In the genomic region with DNA sequence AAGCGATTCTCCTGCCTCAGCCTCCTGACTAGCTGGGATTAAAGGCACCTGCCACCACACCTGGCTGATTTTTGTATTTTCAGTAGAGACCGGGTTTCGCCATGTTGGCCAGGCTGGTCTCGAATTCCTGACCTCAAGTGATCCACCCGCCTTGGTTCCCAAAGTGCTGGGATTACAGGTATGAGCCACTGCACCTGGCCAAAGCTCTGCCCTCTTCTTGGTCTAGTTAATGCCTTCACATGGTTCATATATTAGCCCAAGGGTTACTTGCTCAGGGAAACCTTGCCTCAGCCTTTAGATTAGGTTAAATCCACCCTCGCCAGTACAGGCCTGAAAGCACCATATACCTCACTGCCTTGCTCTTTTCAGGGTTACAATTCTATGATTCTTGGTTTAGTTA, we compare ENCODE assay signal across 26 cellular contexts. TPM values are rescaled to one million over a fixed set of nuclear protein-coding genes. Genes with fewer than 3 reads are reported as not detected.
"Had no signal": no experiment of that assay in that cellular context is flagged by ENCODE, and none has a peak within 500 bp of the region (broad histone marks: within the 10 kb centered on the region; RNA-seq: fewer than 3 reads in every experiment).

No MANE protein-coding gene starts in this region.

- H3K4me3 Mint-ChIP-seq: activated naive CD8-positive, alpha-beta T cell treated with anti-CD3 and anti-CD28 coated beads, Interleukin-2, amount 10 ng/mL, durations not matched to agents 7 days and 5 days had no signal

- H3K27me3 Mint-ChIP-seq: activated naive CD8-positive, alpha-beta T cell treated with anti-CD3 and anti-CD28 coated beads, Interleukin-2, amount 10 ng/mL, durations not matched to agents 7 days and 5 days had no signal

- DNase-seq: activated CD4-positive, alpha-beta T cell treated with anti-CD3 and anti-CD28 coated beads for 48 hours; activated CD4-positive, alpha-beta T cell treated with anti-CD3 and anti-CD28 coated beads, Interleukin-2, amount 50 U/mL, for 4 hours; activated CD8-positive, alpha-beta memory T cell treated with anti-CD3 and anti-CD28 coated beads, Interleukin-2, amount 50 U/mL, for 4 hours; activated gamma-delta T cell treated with Interleukin-2 at 50 U/mL for 16 hours; activated naive CD8-positive, alpha-beta T cell treated with anti-CD3 and anti-CD28 coated beads, Interleukin-2, amount 10 ng/mL, durations not matched to agents 7 days and 5 days; activated T-cell treated with anti-CD3 and anti-CD28 coated beads, Interleukin-2, amount 50 U/mL, for 1 hour; adrenal gland; anterior cingulate cortex; central memory CD4-positive, alpha-beta T cell; Karpas-422; MM.1S; NCI-H1105; NCI-H1436; NCI-H1694 treated with DMSO at 0.1 percent for 48 hours; NCI-H2029 treated with DMSO at 0.1 percent for 48 hours; NCI-H345; NCI-H510A; NCI-H526 treated with DMSO at 0.1 percent for 48 hours; NCI-H82; Peyer's patch; Right ventricle myocardium superior; SJCRH30; SK-N-SH had no signal

- H3K9me3 Mint-ChIP-seq: activated T-helper 2 cell treated with anti-CD3 and anti-CD28 coated beads, Interferon-gamma antibody, Interleukin-2, Interleukin-4, amounts not matched to agents 10 μg/mL and 5 μg/mL and 100 μg/mL, durations not matched to agents 14 hours and 24 hours and 36 hours had no signal

- H3K27ac Mint-ChIP-seq: activated T-helper 2 cell treated with anti-CD3 and anti-CD28 coated beads, Interferon-gamma antibody, Interleukin-2, Interleukin-4, amounts not matched to agents 10 μg/mL and 5 μg/mL and 100 μg/mL, durations not matched to agents 14 hours and 24 hours and 36 hours had no signal

- ATAC-seq: activated CD4-positive, CD25-positive, alpha-beta regulatory T cell treated with anti-CD3 and anti-CD28 coated beads, Interleukin-2, amount 50 U/mL, for 24 hours; K562 had no signal

RNA-seq across cellular contexts. Expression of a gene that starts 26.1 kb away (rescaled TPM):
- total RNA-seq: SJCRH30 had no signal
